Comparison of ENCODE assay signal across 2 cellular contexts in the genomic region with DNA sequence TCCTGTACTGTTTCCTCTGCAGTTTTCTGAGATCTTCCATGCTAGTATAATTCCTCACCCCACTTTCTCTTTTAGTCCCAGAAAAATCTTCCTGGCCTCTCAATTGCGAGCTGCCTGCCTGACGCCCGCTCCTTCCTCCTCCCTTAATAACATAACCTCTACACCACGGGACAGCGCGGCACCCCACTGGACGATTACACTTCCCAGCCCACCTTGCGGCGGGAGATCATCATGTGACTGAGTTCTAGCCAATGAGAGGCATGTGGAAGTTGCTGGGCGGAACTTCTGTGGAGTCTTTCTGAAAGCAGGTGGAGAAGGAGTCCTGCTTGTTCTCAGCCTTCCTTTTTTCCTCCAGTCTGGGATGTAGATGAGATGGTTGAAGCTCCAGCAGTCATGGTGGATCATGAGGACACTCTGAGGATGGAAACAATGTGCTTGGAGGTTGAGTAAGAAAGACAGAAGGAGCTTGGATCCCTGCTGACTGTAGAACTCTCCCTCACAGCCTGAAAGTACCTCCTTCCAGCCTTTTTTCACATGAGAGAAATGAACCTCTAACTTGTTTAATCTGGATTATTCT.
TF ChIP-seq lines count a peak whose summit lies in the region.

No MANE protein-coding gene starts in this region.

TF ChIP-seq in HCT116, 20 proteins besides CTCF, POLR2A, EP300 and RAD21 (continued from another document):
- TF ChIP-seq, protein P1, sequence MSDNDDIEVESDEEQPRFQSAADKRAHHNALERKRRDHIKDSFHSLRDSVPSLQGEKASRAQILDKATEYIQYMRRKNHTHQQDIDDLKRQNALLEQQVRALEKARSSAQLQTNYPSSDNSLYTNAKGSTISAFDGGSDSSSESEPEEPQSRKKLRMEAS (IDR thresholded peaks at IDR 0.05), result no peak
- TF ChIP-seq JUND (IDR thresholded peaks at IDR 0.05) (no peak), CEBPB (IDR thresholded peaks at IDR 0.05; ENCODE audit: low read depth) (no peak), YY1 (IDR thresholded peaks at IDR 0.05; ENCODE audit: extremely low read depth, insufficient replicate concordance, low read depth, low read length) (no peak)
- TF ChIP-seq, protein P2, sequence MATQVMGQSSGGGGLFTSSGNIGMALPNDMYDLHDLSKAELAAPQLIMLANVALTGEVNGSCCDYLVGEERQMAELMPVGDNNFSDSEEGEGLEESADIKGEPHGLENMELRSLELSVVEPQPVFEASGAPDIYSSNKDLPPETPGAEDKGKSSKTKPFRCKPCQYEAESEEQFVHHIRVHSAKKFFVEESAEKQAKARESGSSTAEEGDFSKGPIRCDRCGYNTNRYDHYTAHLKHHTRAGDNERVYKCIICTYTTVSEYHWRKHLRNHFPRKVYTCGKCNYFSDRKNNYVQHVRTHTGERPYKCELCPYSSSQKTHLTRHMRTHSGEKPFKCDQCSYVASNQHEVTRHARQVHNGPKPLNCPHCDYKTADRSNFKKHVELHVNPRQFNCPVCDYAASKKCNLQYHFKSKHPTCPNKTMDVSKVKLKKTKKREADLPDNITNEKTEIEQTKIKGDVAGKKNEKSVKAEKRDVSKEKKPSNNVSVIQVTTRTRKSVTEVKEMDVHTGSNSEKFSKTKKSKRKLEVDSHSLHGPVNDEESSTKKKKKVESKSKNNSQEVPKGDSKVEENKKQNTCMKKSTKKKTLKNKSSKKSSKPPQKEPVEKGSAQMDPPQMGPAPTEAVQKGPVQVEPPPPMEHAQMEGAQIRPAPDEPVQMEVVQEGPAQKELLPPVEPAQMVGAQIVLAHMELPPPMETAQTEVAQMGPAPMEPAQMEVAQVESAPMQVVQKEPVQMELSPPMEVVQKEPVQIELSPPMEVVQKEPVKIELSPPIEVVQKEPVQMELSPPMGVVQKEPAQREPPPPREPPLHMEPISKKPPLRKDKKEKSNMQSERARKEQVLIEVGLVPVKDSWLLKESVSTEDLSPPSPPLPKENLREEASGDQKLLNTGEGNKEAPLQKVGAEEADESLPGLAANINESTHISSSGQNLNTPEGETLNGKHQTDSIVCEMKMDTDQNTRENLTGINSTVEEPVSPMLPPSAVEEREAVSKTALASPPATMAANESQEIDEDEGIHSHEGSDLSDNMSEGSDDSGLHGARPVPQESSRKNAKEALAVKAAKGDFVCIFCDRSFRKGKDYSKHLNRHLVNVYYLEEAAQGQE (IDR thresholded peaks at IDR 0.05; ENCODE audit: low read depth), result no peak
TF ChIP-seq in HCT116: peak in this region for 0.

TF ChIP-seq in WTC11, 78 proteins besides CTCF, POLR2A, EP300 and RAD21 (continued from another document):
- TF ChIP-seq, protein P3, sequence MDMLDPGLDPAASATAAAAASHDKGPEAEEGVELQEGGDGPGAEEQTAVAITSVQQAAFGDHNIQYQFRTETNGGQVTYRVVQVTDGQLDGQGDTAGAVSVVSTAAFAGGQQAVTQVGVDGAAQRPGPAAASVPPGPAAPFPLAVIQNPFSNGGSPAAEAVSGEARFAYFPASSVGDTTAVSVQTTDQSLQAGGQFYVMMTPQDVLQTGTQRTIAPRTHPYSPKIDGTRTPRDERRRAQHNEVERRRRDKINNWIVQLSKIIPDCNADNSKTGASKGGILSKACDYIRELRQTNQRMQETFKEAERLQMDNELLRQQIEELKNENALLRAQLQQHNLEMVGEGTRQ (CRISPR knock-in tag; IDR thresholded peaks at IDR 0.05), result peak; percentile 76
